8 cellular contexts compared by ENCODE assay signal in the genomic region with DNA sequence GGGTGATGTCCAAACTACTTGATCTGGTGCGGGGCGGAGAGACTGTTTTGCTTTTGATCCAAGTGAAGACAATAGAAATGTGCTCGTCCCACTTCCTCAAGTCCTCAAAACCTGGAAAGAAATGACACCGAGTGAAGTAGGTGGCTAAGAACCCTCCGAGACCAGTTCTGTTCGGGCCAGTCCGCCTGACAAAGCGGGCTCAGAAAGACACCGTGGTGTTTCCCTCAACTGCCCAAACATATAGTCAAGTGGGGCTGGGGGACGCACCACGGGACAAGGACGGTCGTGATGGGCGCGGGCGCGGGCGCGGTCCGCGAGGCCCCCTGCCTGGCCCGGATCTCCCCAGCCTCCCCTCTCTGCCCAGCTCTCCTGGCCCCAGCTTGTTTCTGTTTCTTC. TPM values are rescaled to one million over a fixed set of nuclear protein-coding genes. Genes with fewer than 3 reads are reported as not detected.
DNase-seq lines count a peak whose midpoint lies in the region; ATAC-seq and TF ChIP-seq lines count a peak whose summit lies in the region.

No MANE protein-coding gene starts in this region.

- no peak for TF ChIP-seq CTCF in OCI-LY7 (conservative IDR thresholded peaks at IDR 0.05; ENCODE audit: low read length)
- TF ChIP-seq CTCF in upper lobe of left lung (IDR thresholded peaks at IDR 0.05): no peak

- H3K9me2 ChIP-seq in OCI-LY7 (ENCODE audit: insufficient read depth, low read length): no peaks in the 10 kb centered on the region

- H2AFZ ChIP-seq in OCI-LY7 (ENCODE audit: low read length): peak overlapping the region; percentile 89; the same call in 1 of the 2 replicates

- DNase-seq in NCI-H748 (lab: John Stamatoyannopoulos, UW; ENCODE audit: unreplicated experiment) (peak; percentile 31), NCI-H748 treated with DMSO at 0.1 percent for 48 hours (lab: John Stamatoyannopoulos, UW) (no peak), OCI-LY7 (ENCODE audit: low spot score) (no peak), cerebellar cortex (ENCODE audit: low spot score) (peak; percentile 26), upper lobe of left lung (peak in 1 of 2 donors; percentile 85)

- H3K79me2 ChIP-seq in OCI-LY7 (ENCODE audit: insufficient read depth, low read depth, low read length): no peaks in the 10 kb centered on the region

- H3K27ac ChIP-seq in OCI-LY7 (ENCODE audit: low read depth, low read length, poor library complexity, severe bottlenecking) (no peak overlapping the region), mesodermal cell (ENCODE audit: low read depth, low read length, severe bottlenecking) (peak overlapping the region; percentile 94), upper lobe of left lung (peak overlapping the region; percentile 94 to 99 (median 98))

- H3K27me3 ChIP-seq in upper lobe of left lung: no peaks in the 10 kb centered on the region

- intact Hi-C loops in OCI-LY7 (cut with micrococcal nuclease; ENCODE audit: unreplicated experiment): loop anchor here (2.0 to 5.0 kb wide), 4 partner anchors 113 to 543 kb away; partner anchors contain the start of gene KRR1

- no peaks in the 10 kb centered on the region for H4K20me1 ChIP-seq in OCI-LY7 (ENCODE audit: insufficient read depth, low read length)

- no peaks in the 10 kb centered on the region for H3K36me3 ChIP-seq in OCI-LY7 (ENCODE audit: insufficient read depth, low read length)
- H3K36me3 ChIP-seq in mesodermal cell (ENCODE audit: control insufficient read depth, insufficient read depth, low read length): peaks cover 34% of the 10 kb centered on the region
- H3K36me3 ChIP-seq in upper lobe of left lung: peaks cover 0 to 5% (median 0%) of the 10 kb centered on the region in 4 donors

- no TSS peak for BruUV-seq in OCI-LY7 (replicated peaks; lab: Mats Ljungman, UMichigan)

- CTCF ChIA-PET in OCI-LY7 (lab: Charles Lee; ENCODE audit: unreplicated experiment): interaction anchor here (0.7 kb wide), 1 partner anchor 68 kb away, joined by 3 read pairs; no protein-coding TSS in a partner anchor

- TF ChIP-seq EP300 in upper lobe of left lung (IDR thresholded peaks at IDR 0.05): no peak

- no peak for ATAC-seq in upper lobe of left lung (ENCODE audit: low FRiP score in 2 of 2)
- ATAC-seq in GM19397 (IDR thresholded peaks at IDR 0.05; ENCODE audit: unreplicated experiment): no peak
- no peak for ATAC-seq in GM19455 (IDR thresholded peaks at IDR 0.05; ENCODE audit: unreplicated experiment)

- peak overlapping the region; percentile 67 for H3K4me2 ChIP-seq in OCI-LY7 (ENCODE audit: low read length)

- TF ChIP-seq POLR2A in upper lobe of left lung (IDR thresholded peaks at IDR 0.05): peak in 1 of 4 donors; percentile 39

- H3K4me1 ChIP-seq in OCI-LY7 (ENCODE audit: insufficient read depth, low read length, poor library complexity, severe bottlenecking) (peaks cover 28% of the 10 kb centered on the region), mesodermal cell (ENCODE audit: control insufficient read depth, insufficient read depth, low read length, poor library complexity, severe bottlenecking) (peaks cover 20% of the 10 kb centered on the region), upper lobe of left lung (peaks cover 13 to 52% (median 29%) of the 10 kb centered on the region in 4 donors)

- H3K9me3 ChIP-seq in OCI-LY7 (ENCODE audit: low read length) (no peaks in the 10 kb centered on the region), mesodermal cell (ENCODE audit: control insufficient read depth, low read length) (no peaks in the 10 kb centered on the region), upper lobe of left lung (no peaks in the 10 kb centered on the region)

- H3K4me3 ChIP-seq in OCI-LY7 (ENCODE audit: low read depth, low read length, poor library complexity, severe bottlenecking) (peak overlapping the region; percentile 71), mesodermal cell (ENCODE audit: extremely low read depth, insufficient read depth, low read length, poor library complexity, severe bottlenecking) (peak overlapping the region; percentile 97), upper lobe of left lung (peak overlapping the region; percentile 66 to 80 (median 71))

- 0 to 1% methylated on average over 9 to 19 of the region's 22 CpGs for WGBS in mesodermal cell (ENCODE audit: insufficient coverage in 2 of 2), 2 experiments
- 2 to 3% methylated on average over 19 to 21 of the region's 22 CpGs for whole genome bisulfite sequencing in upper lobe of left lung, 2 donors

- POLR2A ChIA-PET in OCI-LY7 (lab: Charles Lee): interaction anchor here (0.7 to 1.4 kb wide), 2 partner anchors 388 to 620 kb away, joined by 3 to 4 read pairs; no protein-coding TSS in a partner anchor

RNA-seq across cellular contexts. Expression of gene PHLDA1, which starts 1.6 kb away (rescaled TPM):
- total RNA-seq in OCI-LY7 (2014; rRNA removed; shearing (Covaris generic)): 0.44 and 0.54 TPM in 2 replicates
- total RNA-seq in OCI-LY7 (2022) (2.1 and 2.3 TPM in 2 replicates), upper lobe of left lung (10 to 100 TPM in 5 of 6 donors, 1 to 10 TPM in 1; 5.2 to 31.2 (median 14.0) TPM)
- polyA plus RNA-seq in mesodermal cell (2013, experiment 1 of 2): 63.2 TPM
- 59.5 TPM for polyA plus RNA-seq in mesodermal cell (2013, experiment 2 of 2)

RNA-seq across cellular contexts. Expression of gene NAP1L1, which starts 54.5 kb away (rescaled TPM):
- total RNA-seq in OCI-LY7 (2014; rRNA removed; shearing (Covaris generic)): 348 and 487 TPM in 2 replicates
- 904 and 1,048 TPM in 2 replicates for total RNA-seq in OCI-LY7 (2022)
- polyA plus RNA-seq in mesodermal cell (2013, experiment 1 of 2): 1,118 TPM
- 1,260 TPM for polyA plus RNA-seq in mesodermal cell (2013, experiment 2 of 2)
- total RNA-seq in upper lobe of left lung: 100 to 1,000 TPM; 245 to 595 (median 329) TPM

Comparison
In these comparisons a context has a peak if more than half of its experiments do, and no peak if none do; other contexts are left out.
1. DNase-seq: peak in NCI-H748 (single experiment) and cerebellar cortex (single experiment); none in NCI-H748 treated with DMSO at 0.1 percent for 48 hours (single experiment) and OCI-LY7 (single experiment).
2. Peak in every context shown above with its lines, with median percentiles within 50 percentile points of each other: H3K4me3 ChIP-seq.